15 cellular contexts compared by ENCODE assay signal in genomic region chr5:149254506-149254905, GRCh38. TPM values are rescaled to one million over a fixed set of nuclear protein-coding genes. Genes with fewer than 3 reads are reported as not detected.
DNase-seq lines count a peak whose midpoint lies in the region; ATAC-seq and TF ChIP-seq lines count a peak whose summit lies in the region.
"Had no signal": no experiment of that assay in that cellular context is flagged by ENCODE, and none has a peak within 500 bp of the region (broad histone marks: within the 10 kb centered on the region; RNA-seq: fewer than 3 reads in every experiment).

No MANE protein-coding gene starts in this region.

- H3K27me3 ChIP-seq in IMR-90 (ENCODE audit: control insufficient read depth, insufficient read depth, low read length) (no peaks in the 10 kb centered on the region), colonic mucosa (no peaks in the 10 kb centered on the region)
- H3K27me3 ChIP-seq: BLaER1 treated with 17β-estradiol and CSF1 and Interleukin-3, amounts not matched to agents 10 nM and 100 nM had no signal

- TF ChIP-seq RAD21 in IMR-90 (IDR thresholded peaks at IDR 0.05; ENCODE audit: low read length) = no peak

- peaks cover 0 to 16% of the 10 kb centered on the region in 2 experiments; a peak in 2 of 4 replicates for H3K79me1 ChIP-seq in IMR-90 (ENCODE audit: low read depth in 1 of 2, low read length in 2 of 2)

- no CpG with 5 or more reads among the region's 3 CpGs for WGBS in IMR-90 (ENCODE audit: extremely low coverage in 2 of 2, insufficient read length in 1 of 2), 2 experiments

- H2AK9ac ChIP-seq in IMR-90 (replicated peaks; ENCODE audit: low read depth, low read length, poor library complexity) = peak overlapping the region; percentile 40

- no peak overlapping the region for H2BK5ac ChIP-seq in IMR-90 (ENCODE audit: low read depth, low read length, poor library complexity, severe bottlenecking)

- no peak overlapping the region for H4K91ac ChIP-seq in IMR-90 (ENCODE audit: insufficient read depth, low read depth, low read length)

- H3K14ac ChIP-seq in IMR-90 (replicated peaks; ENCODE audit: low read depth, low read length) = no peak overlapping the region

- CTCF ChIA-PET in IMR-90 (lab: Yijun Ruan, JAX) = interaction anchor here (1.5 to 1.8 kb wide), 2 partner anchors 11 to 14 kb away, joined by 4 to 6 read pairs; no protein-coding TSS in a partner anchor

- no peak for TF ChIP-seq POLR2A in IMR-90 (IDR thresholded peaks at IDR 0.05; ENCODE audit: low read depth, low read length)

- in situ Hi-C loops in IMR-90 (cut with MboI; ENCODE audit: low sequenced_read_pairs) = no loop called here
- in situ Hi-C loops in astrocyte of the spinal cord (cut with HindIII; ENCODE audit: low sequenced_read_pairs) = no loop called here

- H2BK20ac ChIP-seq in IMR-90 (ENCODE audit: low read depth, low read length) = no peak overlapping the region

- H2BK120ac ChIP-seq in IMR-90 (ENCODE audit: low read depth, low read length) = no peak overlapping the region

- H3K4me1 ChIP-seq in IMR-90 (ENCODE audit: control insufficient read depth, insufficient read depth, low read length) = peaks cover 13% of the 10 kb centered on the region
- no peaks in the 10 kb centered on the region for H3K4me1 ChIP-seq in colonic mucosa
- H3K4me1 ChIP-seq: BLaER1 treated with 17β-estradiol and CSF1 and Interleukin-3, amounts not matched to agents 10 nM and 100 nM; HAP-1; left ventricle myocardium inferior had no signal

- H3K9ac ChIP-seq in IMR-90 (ENCODE audit: low read depth, low read length) (no peak overlapping the region), colonic mucosa (ENCODE audit: low read depth in 2 of 2, low read length in 2 of 2) (no peak overlapping the region)
- H3K9ac ChIP-seq: BLaER1 treated with 17β-estradiol and CSF1 and Interleukin-3, amounts not matched to agents 10 nM and 100 nM had no signal

- peak; percentile 66 for ATAC-seq in IMR-90 (ENCODE audit: low read depth)
- no peak for ATAC-seq in GM21526 (IDR thresholded peaks at IDR 0.05; ENCODE audit: low FRiP score, unreplicated experiment)

- no peak overlapping the region for H2BK15ac ChIP-seq in IMR-90 (ENCODE audit: low read depth, low read length)

- peaks cover 28% of the 10 kb centered on the region for H3K9me1 ChIP-seq in IMR-90 (ENCODE audit: insufficient read depth, low read length)

- BruUV-seq in IMR-90 (replicated peaks; lab: Mats Ljungman, UMichigan) = no TSS peak

- H3K36me3 ChIP-seq in IMR-90 (ENCODE audit: control insufficient read depth, insufficient read depth, low read length) = peaks cover 33% of the 10 kb centered on the region
- H3K36me3 ChIP-seq in colonic mucosa = no peaks in the 10 kb centered on the region
- H3K36me3 ChIP-seq: BLaER1 treated with 17β-estradiol and CSF1 and Interleukin-3, amounts not matched to agents 10 nM and 100 nM; HAP-1 had no signal

- peaks cover 5% of the 10 kb centered on the region; the same call in 1 of the 2 replicates for H4K20me1 ChIP-seq in IMR-90 (ENCODE audit: insufficient read depth, low read length)
- H4K20me1 ChIP-seq: BLaER1 treated with 17β-estradiol and CSF1 and Interleukin-3, amounts not matched to agents 10 nM and 100 nM had no signal

- H3K56ac ChIP-seq in IMR-90 (ENCODE audit: extremely low read depth, insufficient read depth, low read length) = no peak overlapping the region

- TF ChIP-seq CTCF in IMR-90 (conservative IDR thresholded peaks at IDR 0.05; ENCODE audit: low read depth, low read length) (no peak), astrocyte of the spinal cord (IDR thresholded peaks at IDR 0.05; ENCODE audit: low read depth, low read length) (no peak), colonic mucosa (IDR thresholded peaks at IDR 0.05) (no peak)

- no peak overlapping the region for H3K4me2 ChIP-seq in IMR-90 (ENCODE audit: low read depth, low read length)
- H3K4me2 ChIP-seq: BLaER1 treated with 17β-estradiol and CSF1 and Interleukin-3, amounts not matched to agents 10 nM and 100 nM had no signal

- H3K23ac ChIP-seq in IMR-90 (ENCODE audit: low read depth, low read length) = no peak overlapping the region

- H2AFZ ChIP-seq in IMR-90 (replicated peaks; ENCODE audit: low read length, poor library complexity) = no peak overlapping the region

- dilution Hi-C loops in IMR-90 (cut with HindIII; ENCODE audit: low sequenced_read_pairs, unreplicated experiment) = no loop called here

- H4K5ac ChIP-seq in IMR-90 (ENCODE audit: low read depth, low read length) = no peak overlapping the region

- no peak overlapping the region for H2AK5ac ChIP-seq in IMR-90 (ENCODE audit: low read depth, low read length)

- H3K4me3 ChIP-seq in IMR-90 (ENCODE audit: insufficient read depth, low read depth, low read length) (no peak overlapping the region), astrocyte of the spinal cord (ENCODE audit: low read depth, low read length) (no peak overlapping the region), colonic mucosa (no peak overlapping the region)
- H3K4me3 ChIP-seq: BLaER1 treated with 17β-estradiol and CSF1 and Interleukin-3, amounts not matched to agents 10 nM and 100 nM; HAP-1; left ventricle myocardium inferior had no signal

- H3K4ac ChIP-seq in IMR-90 (ENCODE audit: low read depth, low read length) = no peak overlapping the region

- DNase-seq in AG20443 (ENCODE audit: low spot score) (peak; percentile 77), IMR-90 (peak; percentile 48), astrocyte of the spinal cord (ENCODE audit: low read depth, low spot score) (peak; percentile 30), kidney glomerular epithelial cell (lab: John Stamatoyannopoulos, UW) (peak; percentile 23), colonic mucosa (no peak), COR-L47 (lab: John Stamatoyannopoulos, UW) (no peak), DMS114 treated with DMSO at 0.1 percent for 48 hours (lab: John Stamatoyannopoulos, UW; ENCODE audit: unreplicated experiment) (no peak)
- DNase-seq: activated CD4-positive, alpha-beta T cell treated with anti-CD3 and anti-CD28 coated beads for 4 hours; effector CD4-positive, alpha-beta T cell; left ventricle myocardium inferior; NCI-H345; T-cell had no signal

- H4K8ac ChIP-seq in IMR-90 (ENCODE audit: low read depth in 2 of 2, low read length in 2 of 2) = no peak overlapping the region

- intact Hi-C loops in IMR-90 (cut with micrococcal nuclease) = no loop called here
- intact Hi-C loops in colonic mucosa (cut with DNase I) = no loop called here

- no peak overlapping the region for H3K27ac ChIP-seq in IMR-90 (ENCODE audit: insufficient read depth, low read length)
- H3K27ac ChIP-seq in colonic mucosa = no peak overlapping the region
- H3K27ac ChIP-seq: BLaER1 treated with 17β-estradiol and CSF1 and Interleukin-3, amounts not matched to agents 10 nM and 100 nM; left ventricle myocardium inferior had no signal

- H3K9me3 ChIP-seq in IMR-90 (ENCODE audit: control insufficient read depth, insufficient read depth, low read length) (no peaks in the 10 kb centered on the region), colonic mucosa (no peaks in the 10 kb centered on the region)
- H3K9me3 ChIP-seq: BLaER1 treated with 17β-estradiol and CSF1 and Interleukin-3, amounts not matched to agents 10 nM and 100 nM; HAP-1; left ventricle myocardium inferior had no signal

- H3K18ac ChIP-seq in IMR-90 (ENCODE audit: low read depth, low read length) = no peak overlapping the region

- POLR2A ChIA-PET in IMR-90 (lab: Charles Lee; ENCODE audit: unreplicated experiment) = no interaction called here

TF ChIP-seq in IMR-90, 13 proteins besides CTCF, POLR2A, EP300 and RAD21:
- TF ChIP-seq RFX5 (IDR thresholded peaks at IDR 0.05; ENCODE audit: low read depth, low read length) = no peak
- no peak for TF ChIP-seq NFE2L2 (IDR thresholded peaks at IDR 0.05; ENCODE audit: low read depth, low read length)
- no peak for TF ChIP-seq MXI1 (IDR thresholded peaks at IDR 0.05; ENCODE audit: borderline replicate concordance, low read depth, low read length)
- no peak for TF ChIP-seq FOS (IDR thresholded peaks at IDR 0.05; ENCODE audit: low read depth, low read length)
- TF ChIP-seq MAZ (IDR thresholded peaks at IDR 0.05; ENCODE audit: borderline replicate concordance, low read depth, low read length) = no peak
- TF ChIP-seq MAFK (IDR thresholded peaks at IDR 0.05; ENCODE audit: low read depth, low read length) = no peak
- TF ChIP-seq USF2 (IDR thresholded peaks at IDR 0.05; ENCODE audit: low read depth, low read length) = no peak
- no peak for TF ChIP-seq CHD1 (IDR thresholded peaks at IDR 0.05; ENCODE audit: low read depth, low read length)
- no peak for TF ChIP-seq CEBPB (IDR thresholded peaks at IDR 0.05; ENCODE audit: low read depth, low read length)
- TF ChIP-seq, protein P1, sequence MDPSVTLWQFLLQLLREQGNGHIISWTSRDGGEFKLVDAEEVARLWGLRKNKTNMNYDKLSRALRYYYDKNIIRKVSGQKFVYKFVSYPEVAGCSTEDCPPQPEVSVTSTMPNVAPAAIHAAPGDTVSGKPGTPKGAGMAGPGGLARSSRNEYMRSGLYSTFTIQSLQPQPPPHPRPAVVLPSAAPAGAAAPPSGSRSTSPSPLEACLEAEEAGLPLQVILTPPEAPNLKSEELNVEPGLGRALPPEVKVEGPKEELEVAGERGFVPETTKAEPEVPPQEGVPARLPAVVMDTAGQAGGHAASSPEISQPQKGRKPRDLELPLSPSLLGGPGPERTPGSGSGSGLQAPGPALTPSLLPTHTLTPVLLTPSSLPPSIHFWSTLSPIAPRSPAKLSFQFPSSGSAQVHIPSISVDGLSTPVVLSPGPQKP (IDR thresholded peaks at IDR 0.05; ENCODE audit: borderline replicate concordance, low read depth, low read length) = no peak
- no peak for TF ChIP-seq SMC3 (IDR thresholded peaks at IDR 0.05; ENCODE audit: low read depth, low read length)
- TF ChIP-seq BHLHE40 (IDR thresholded peaks at IDR 0.05; ENCODE audit: low read depth, low read length) = no peak
- no peak for TF ChIP-seq RCOR1 (IDR thresholded peaks at IDR 0.05; ENCODE audit: insufficient replicate concordance, low read length)

RNA-seq across cellular contexts. Expression of gene AFAP1L1, which starts 17.2 kb away (rescaled TPM):
- total RNA-seq in IMR-90 (2012; rRNA removed) = 5.3 and 5.7 TPM in 2 replicates
- 2.9 and 3.3 TPM in 2 replicates for polyA plus RNA-seq in IMR-90 (2012; rRNA removed)
- polyA plus RNA-seq in IMR-90 (2012; cell fraction: cytosol; rRNA removed) = 2.4 and 2.9 TPM in 2 replicates
- polyA plus RNA-seq in IMR-90 (2012; cell fraction: nucleus; rRNA removed; ENCODE audit: low replicate concordance) = 2.3 and 2.4 TPM in 2 replicates
- 1 to 10 TPM; 1.6 to 4.0 TPM for total RNA-seq in colonic mucosa

Comparison
In these comparisons a context has a peak if more than half of its experiments do, and no peak if none do; other contexts are left out.
1. DNase-seq: peak in AG20443 (single experiment), IMR-90 (single experiment), astrocyte of the spinal cord (single experiment) and kidney glomerular epithelial cell (single experiment); none in colonic mucosa (single experiment), COR-L47 (single experiment) and DMS114 treated with DMSO at 0.1 percent for 48 hours (single experiment).